21 cellular contexts compared by ENCODE assay signal in genomic region chr22:48568736-48569330, GRCh38.
"Had no signal": no experiment of that assay in that cellular context is flagged by ENCODE, and none has a peak within 500 bp of the region (broad histone marks: within the 10 kb centered on the region; RNA-seq: fewer than 3 reads in every experiment).

No MANE protein-coding gene starts in this region.

- H3K27me3 ChIP-seq: body of pancreas, foreskin keratinocyte, right atrium auricular region had no signal

- H3K4me1 ChIP-seq: adrenal gland, body of pancreas, foreskin keratinocyte, heart right ventricle, right atrium auricular region, suprapubic skin had no signal

- DNase-seq: activated CD4-positive, alpha-beta T cell treated with anti-CD3 and anti-CD28 coated beads for 1 hour; activated CD8-positive, alpha-beta memory T cell treated with anti-CD3 and anti-CD28 coated beads for 24 hours; activated CD8-positive, alpha-beta memory T cell treated with anti-CD3 and anti-CD28 coated beads, Interleukin-2, amount 50 U/mL, for 48 hours; activated gamma-delta T cell; adrenal gland; body of pancreas; foreskin keratinocyte; heart right ventricle; naive B cell; stimulated activated CD4-positive, alpha-beta T cell treated with anti-CD3 and anti-CD28 coated beads, Interleukin-2, amount 100 ng/mL, for 24 hours; stimulated activated naive CD8-positive, alpha-beta T cell treated with anti-CD3 and anti-CD28 coated beads, Interleukin-15, Interleukin-2, amounts not matched to agents 100 U/mL and 50 U/mL, for 24 hours; SW 1271; T-helper 2 cell had no signal

- H3K9me3 ChIP-seq: adrenal gland, body of pancreas, mucosa of descending colon, suprapubic skin had no signal

- H3K4me3 ChIP-seq: adrenal gland, body of pancreas, heart right ventricle, mucosa of descending colon, right atrium auricular region, suprapubic skin had no signal

- H3K36me3 ChIP-seq: adrenal gland, heart right ventricle, right atrium auricular region, suprapubic skin had no signal

- H3K27ac ChIP-seq: adrenal gland, body of pancreas, foreskin keratinocyte, heart right ventricle, right atrium auricular region, suprapubic skin, VCaP had no signal

- H3K27ac Mint-ChIP-seq: activated naive CD4-positive, alpha-beta T cell treated with anti-CD3 and anti-CD28 coated beads, Interleukin-2, amount 50 U/mL, for 72 hours; memory B cell; naive B cell; progenitor cell of endocrine pancreas; type B pancreatic cell had no signal

- H3K4me3 Mint-ChIP-seq: memory B cell, type B pancreatic cell had no signal

- H3K4me1 Mint-ChIP-seq: memory B cell had no signal

- ATAC-seq: activated naive CD4-positive, alpha-beta T cell treated with anti-CD3 and anti-CD28 coated beads, Interleukin-2, amount 50 U/mL, for 72 hours; body of pancreas; foreskin keratinocyte; heart right ventricle; mucosa of descending colon; stimulated activated naive CD8-positive, alpha-beta T cell treated with anti-CD3 and anti-CD28 coated beads, Interleukin-15, Interleukin-2, amounts not matched to agents 100 U/mL and 50 U/mL, for 24 hours had no signal
